ENCODE assay signal across 21 cellular contexts in genomic region chr10:2913531-2913930, GRCh38.
"Had no signal": no experiment of that assay in that cellular context is flagged by ENCODE, and none has a peak within 500 bp of the region (broad histone marks: within the 10 kb centered on the region; RNA-seq: fewer than 3 reads in every experiment).

No MANE protein-coding gene starts in this region.

- H3K4me1 ChIP-seq: esophagus squamous epithelium, gastroesophageal sphincter, left ventricle myocardium inferior, lower lobe of right lung, right atrium auricular region, transverse colon had no signal

- H3K27ac ChIP-seq: epithelial cell of prostate, esophagus squamous epithelium, gastroesophageal sphincter, left ventricle myocardium inferior, lower lobe of right lung, neutrophil, right atrium auricular region, thoracic aorta, transverse colon had no signal

- H3K9me3 ChIP-seq: esophagus squamous epithelium, gastroesophageal sphincter, left ventricle myocardium inferior, lower lobe of right lung, neutrophil, right atrium auricular region, thoracic aorta, transverse colon had no signal

- H3K36me3 ChIP-seq: esophagus squamous epithelium, gastroesophageal sphincter, left ventricle myocardium inferior, lower lobe of right lung, neutrophil, right atrium auricular region, thoracic aorta, transverse colon had no signal

- H3K27me3 ChIP-seq: neutrophil, right atrium auricular region, transverse colon had no signal

- ATAC-seq: effector memory CD8-positive, alpha-beta T cell; gastroesophageal sphincter; lower lobe of right lung; stimulated activated memory B cell treated with anti-CD40 and anti-IgM and Interleukin-4, amounts not matched to agents 10 μg/mL and 1 μg/mL and 100 μg/mL, for 72 hours; stimulated activated naive CD8-positive, alpha-beta T cell treated with anti-CD3 and anti-CD28 coated beads, Interleukin-15, amount 100 ng/mL, for 72 hours had no signal

- H3K4me2 ChIP-seq: smooth muscle cell had no signal

- DNase-seq: cerebellar nuclear complex; effector memory CD8-positive, alpha-beta T cell; esophagus squamous epithelium; foreskin fibroblast; immature natural killer cell; left ventricle myocardium inferior; lower lobe of right lung; mesendoderm; naive B cell; nephron progenitor cell; posterior cingulate gyrus; stimulated activated CD4-positive, alpha-beta T cell treated with anti-CD3 and anti-CD28 coated beads, Interleukin-2, amount 100 ng/mL, for 48 hours; stimulated activated naive CD8-positive, alpha-beta T cell treated with anti-CD3 and anti-CD28 coated beads, Interleukin-15, amount 100 ng/mL, for 72 hours; transverse colon had no signal

- H3K4me3 ChIP-seq: esophagus squamous epithelium, gastroesophageal sphincter, left ventricle myocardium inferior, lower lobe of right lung, right atrium auricular region, smooth muscle cell, thoracic aorta, transverse colon had no signal
